In genomic region chr6:119037941-119038623, GRCh38 we compare ENCODE assay signal across 15 cellular contexts.
"Had no signal": no experiment of that assay in that cellular context is flagged by ENCODE, and none has a peak within 500 bp of the region (broad histone marks: within the 10 kb centered on the region; RNA-seq: fewer than 3 reads in every experiment).

No MANE protein-coding gene starts in this region.

- H3K9me3 Mint-ChIP-seq: activated CD8-positive, alpha-beta T cell treated with anti-CD3 and anti-CD28 coated beads for 36 hours; activated naive CD8-positive, alpha-beta T cell treated with anti-CD3 and anti-CD28 coated beads for 36 hours; activated T-cell treated with anti-CD3 and anti-CD28 coated beads, Interleukin-2, amount 50 U/mL, for 72 hours; nephron progenitor cell; stimulated activated naive CD8-positive, alpha-beta T cell treated with anti-CD3 and anti-CD28 coated beads, Interleukin-15, Interleukin-2, amounts not matched to agents 100 ng/mL and 50 ng/mL, for 24 hours had no signal

- DNase-seq: activated CD8-positive, alpha-beta memory T cell treated with anti-CD3 and anti-CD28 coated beads, Interleukin-2, amount 50 U/mL, for 4 hours; activated CD8-positive, alpha-beta T cell treated with anti-CD3 and anti-CD28 coated beads for 36 hours; activated gamma-delta T cell treated with Interleukin-2 at 50 U/mL for 16 hours; activated naive CD8-positive, alpha-beta T cell treated with anti-CD3 and anti-CD28 coated beads for 36 hours; activated T-cell treated with anti-CD3 and anti-CD28 coated beads, Interleukin-2, amount 50 U/mL, for 72 hours; anterior cingulate cortex; dermis blood vessel endothelial cell; islet precursor cell; left ventricle myocardium inferior; mesenchymal stem cell; nephron progenitor cell; sigmoid colon; stimulated activated CD4-positive, alpha-beta T cell treated with anti-CD3 and anti-CD28 coated beads, Interleukin-12 subunit alpha, Interleukin-12 subunit beta, amount 100 ng/mL, for 4 hours; upper lobe of right lung had no signal

- H3K27ac ChIP-seq: left ventricle myocardium inferior, sigmoid colon, upper lobe of right lung had no signal

- H3K27me3 Mint-ChIP-seq: activated CD8-positive, alpha-beta T cell treated with anti-CD3 and anti-CD28 coated beads for 36 hours; activated naive CD8-positive, alpha-beta T cell treated with anti-CD3 and anti-CD28 coated beads for 36 hours; stimulated activated naive CD8-positive, alpha-beta T cell treated with anti-CD3 and anti-CD28 coated beads, Interleukin-15, Interleukin-2, amounts not matched to agents 100 ng/mL and 50 ng/mL, for 24 hours had no signal

- H3K4me3 Mint-ChIP-seq: activated CD8-positive, alpha-beta T cell treated with anti-CD3 and anti-CD28 coated beads for 36 hours; activated naive CD8-positive, alpha-beta T cell treated with anti-CD3 and anti-CD28 coated beads for 36 hours; activated T-cell treated with anti-CD3 and anti-CD28 coated beads, Interleukin-2, amount 50 U/mL, for 72 hours; nephron progenitor cell; stimulated activated naive CD8-positive, alpha-beta T cell treated with anti-CD3 and anti-CD28 coated beads, Interleukin-15, Interleukin-2, amounts not matched to agents 100 ng/mL and 50 ng/mL, for 24 hours had no signal

- H3K36me3 ChIP-seq: left ventricle myocardium inferior, sigmoid colon, upper lobe of right lung had no signal

- H3K36me3 Mint-ChIP-seq: activated naive CD8-positive, alpha-beta T cell treated with anti-CD3 and anti-CD28 coated beads for 36 hours had no signal

- H3K4me3 ChIP-seq: left ventricle myocardium inferior, sigmoid colon, upper lobe of right lung had no signal

- H3K27me3 ChIP-seq: sigmoid colon, upper lobe of right lung had no signal

- H3K27ac Mint-ChIP-seq: activated CD8-positive, alpha-beta T cell treated with anti-CD3 and anti-CD28 coated beads for 36 hours; activated naive CD8-positive, alpha-beta T cell treated with anti-CD3 and anti-CD28 coated beads for 36 hours; activated T-cell treated with anti-CD3 and anti-CD28 coated beads, Interleukin-2, amount 50 U/mL, for 72 hours; nephron progenitor cell; stimulated activated naive CD8-positive, alpha-beta T cell treated with anti-CD3 and anti-CD28 coated beads, Interleukin-15, Interleukin-2, amounts not matched to agents 100 ng/mL and 50 ng/mL, for 24 hours had no signal

- H3K4me1 ChIP-seq: sigmoid colon, upper lobe of right lung had no signal

- H3K9me3 ChIP-seq: left ventricle myocardium inferior, sigmoid colon, upper lobe of right lung had no signal
